Comparison of ENCODE assay signal across 8 cellular contexts in the genomic region with DNA sequence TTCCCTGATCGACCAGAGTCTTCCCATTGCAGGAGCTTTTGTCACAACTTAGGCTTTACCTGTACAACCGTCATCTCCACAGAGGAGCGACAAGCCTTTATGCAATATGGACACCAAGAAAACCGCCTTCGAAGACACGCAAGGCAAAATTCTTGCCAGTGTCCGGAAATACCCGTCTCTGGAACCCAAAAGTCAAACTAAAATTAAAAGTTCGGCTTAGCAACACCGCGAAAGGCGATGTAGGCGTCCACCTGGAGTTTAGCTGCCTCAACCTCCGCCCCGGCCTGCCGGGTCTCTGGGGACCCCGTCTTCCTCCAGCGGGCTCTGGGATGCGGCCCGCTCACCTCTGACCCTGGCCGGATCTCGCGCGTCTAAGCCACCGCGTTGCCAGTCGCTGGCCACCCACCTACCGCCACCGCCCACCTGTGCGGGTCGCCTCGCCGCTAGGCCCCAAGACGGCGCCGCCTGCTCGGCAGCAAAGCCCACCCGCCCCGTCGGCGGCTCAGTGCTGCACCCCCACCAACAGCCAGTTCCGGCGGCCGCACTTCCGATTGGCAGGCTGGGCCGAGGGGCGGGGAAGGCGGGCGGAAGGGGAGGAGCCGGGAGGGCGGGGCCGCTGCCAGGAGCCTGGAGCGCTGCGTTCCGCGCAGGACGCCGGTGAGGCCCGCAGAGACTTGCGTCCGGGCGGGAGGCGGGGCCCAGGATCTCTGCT. TPM values are rescaled to one million over a fixed set of nuclear protein-coding genes. Genes with fewer than 3 reads are reported as not detected.
DNase-seq lines count a peak whose midpoint lies in the region; ATAC-seq, FAIRE-seq and TF ChIP-seq lines count a peak whose summit lies in the region.

TSS of gene SUPT20H (minus strand) at position 553 of the 712 bp plus-strand sequence. CDS start 8,198 bp downstream, outside the sequence.

- FAIRE-seq in GM19239 (lab: Jason Lieb, UNC): peak; percentile 91

- peaks cover 2% of the 10 kb centered on the region; the same call in 1 of the 2 replicates for H3K36me3 ChIP-seq in BJ (ENCODE audit: control insufficient read depth, insufficient read depth, low read length)

- ATAC-seq in HG03442 (IDR thresholded peaks at IDR 0.05; ENCODE audit: unreplicated experiment): peak; percentile 97

- DNase-seq in BJ (ENCODE audit: low read depth): peak; percentile 45
- peak; percentile 60 for DNase-seq in GM19239 (ENCODE audit: insufficient read length, low spot score)
- peak; percentile 57 for DNase-seq in NCI-H524 treated with DMSO at 0.1 percent for 48 hours (lab: John Stamatoyannopoulos, UW)
- DNase-seq in activated CD4-positive, alpha-beta T cell treated with anti-CD3 and anti-CD28 coated beads for 4 hours: peak; percentile 92 to 93
- DNase-seq in choroid plexus epithelial cell (ENCODE audit: low read depth): peak; percentile 94
- DNase-seq in kidney tubule cell (ENCODE audit: low spot score): peak; percentile 93
- peak; percentile 87 to 94 for DNase-seq in stimulated activated CD4-positive, alpha-beta T cell treated with anti-CD3 and anti-CD28 coated beads, Interleukin-1b, Interleukin-23, amount 100 ng/mL, for 1 hour (ENCODE audit: low read depth in 2 of 2)

- CTCF ChIA-PET in BJ (lab: Yijun Ruan, JAX): no interaction called here

- peak within 1 kb of the TSS; percentile 84 for H3K4me3 ChIP-seq in BJ (ENCODE audit: low read depth, low read length)
- H3K4me3 ChIP-seq in choroid plexus epithelial cell (ENCODE audit: low read depth, low read length): peak within 1 kb of the TSS; percentile 96

- POLR2A ChIA-PET in BJ (lab: Charles Lee): no interaction called here

- H3K27me3 ChIP-seq in BJ (ENCODE audit: control insufficient read depth, insufficient read depth, low read length): no peaks in the 10 kb centered on the region

- TF ChIP-seq CTCF in BJ (IDR thresholded peaks at IDR 0.05; ENCODE audit: insufficient read depth, low read depth, low read length): no peak
- no peak for TF ChIP-seq CTCF in choroid plexus epithelial cell (conservative IDR thresholded peaks at IDR 0.05; ENCODE audit: low read depth, low read length)

RNA-seq across cellular contexts. Expression of gene SUPT20H, which starts in this region (rescaled TPM):
- 33.4 and 50.0 TPM in 2 replicates for polyA plus RNA-seq in BJ (2011; rRNA removed)
- 31.7 and 37.5 TPM in 2 replicates for polyA minus RNA-seq in BJ (2011; rRNA and poly(A)+ RNA removed)

Comparison
In these comparisons a context has a peak if more than half of its experiments do, and no peak if none do; other contexts are left out.
1. Peak in every context shown above with its lines: DNase-seq, ATAC-seq and H3K4me3 ChIP-seq.